24 cellular contexts compared by ENCODE assay signal in genomic region chr1:40622051-40622450, GRCh38. TPM values are rescaled to one million over a fixed set of nuclear protein-coding genes. Genes with fewer than 3 reads are reported as not detected.
A peak's percentile ranks its signal among the peaks of the same experiment; 100 is the strongest.
DNase-seq lines count a peak whose midpoint lies in the region; ATAC-seq and TF ChIP-seq lines count a peak whose summit lies in the region.
"Had no signal": no experiment of that assay in that cellular context is flagged by ENCODE, and none has a peak within 500 bp of the region (broad histone marks: within the 10 kb centered on the region; RNA-seq: fewer than 3 reads in every experiment).

No MANE protein-coding gene starts in this region.

- H3K18ac ChIP-seq in H9 (ENCODE audit: insufficient read length, low read depth, low read length): no peak overlapping the region
- peak overlapping the region; percentile 25 for H3K18ac ChIP-seq in neuronal stem cell (ENCODE audit: low read length)

- H3K27me3 Mint-ChIP-seq in H9 (ENCODE audit: low read depth): no peaks in the 10 kb centered on the region; the same call in none of the 2 replicates
- peaks cover 3% of the 10 kb centered on the region for H3K27me3 Mint-ChIP-seq in activated CD4-positive, alpha-beta T cell treated with anti-CD3 and anti-CD28 coated beads for 36 hours

- H3K56ac ChIP-seq in H9 (ENCODE audit: insufficient read length, low read depth, low read length): no peak overlapping the region

- H4K91ac ChIP-seq in H9 (ENCODE audit: insufficient read length, low read depth, low read length) (no peak overlapping the region), neuronal stem cell (ENCODE audit: low read depth, low read length, poor library complexity) (no peak overlapping the region)

- POLR2A ChIA-PET in GM10248 (lab: Yijun Ruan, JAX): no interaction called here
- POLR2A ChIA-PET in activated CD4-positive, alpha-beta T cell treated with anti-CD3 and anti-CD28 coated beads for 36 hours (lab: Charles Lee): no interaction called here

- H4K20me1 ChIP-seq in BLaER1 (peaks cover 6% of the 10 kb centered on the region; the same call in 1 of the 2 replicates), H9 (ENCODE audit: control insufficient read depth, insufficient read depth, insufficient read length) (peaks cover 2% of the 10 kb centered on the region)

- no CpG with 5 or more reads among the region's 6 CpGs for WGBS in H9 (ENCODE audit: extremely low coverage, insufficient read length, low lambda C conversion rate)
- WGBS in neuronal stem cell (ENCODE audit: extremely low coverage in 2 of 2, insufficient read length in 2 of 2, insufficient replicate concordance in 1 of 2), 2 donors: no CpG with 5 or more reads among the region's 6 CpGs

- no peak overlapping the region for H3K14ac ChIP-seq in H9 (ENCODE audit: insufficient read depth, low read length)
- no peak overlapping the region for H3K14ac ChIP-seq in neuronal stem cell (ENCODE audit: low read length)

- no peaks in the 10 kb centered on the region for H3K4me1 Mint-ChIP-seq in H9
- no peaks in the 10 kb centered on the region for H3K4me1 Mint-ChIP-seq in activated CD4-positive, alpha-beta T cell treated with anti-CD3 and anti-CD28 coated beads for 36 hours
- H3K4me1 Mint-ChIP-seq: GM23338 had no signal

- peak overlapping the region; percentile 69; the same call in 1 of the 2 replicates for H3K4me2 ChIP-seq in BLaER1
- no peak overlapping the region for H3K4me2 ChIP-seq in H9 (ENCODE audit: insufficient read depth, insufficient read length, low read length)
- H3K4me2 ChIP-seq in neuronal stem cell (ENCODE audit: insufficient read depth, low read length, poor library complexity, severe bottlenecking): no peak overlapping the region
- H3K4me2 ChIP-seq: A549, GM23338, PC-9 had no signal

- DNase-seq in H9 (peak; percentile 4), dorsolateral prefrontal cortex (peak in 2 of 10 donors; percentile 6 to 9), neuronal stem cell (ENCODE audit: low spot score) (no peak), GM10248 (ENCODE audit: extremely low spot score) (no peak), middle frontal gyrus (ENCODE audit: extremely low spot score, low spot score) (no peak)
- no peak for DNase-seq in activated CD4-positive, alpha-beta T cell treated with anti-CD3 and anti-CD28 coated beads for 36 hours
- DNase-seq: CD8-positive, alpha-beta memory T cell; DND-41; HCEC 1CT; IMR-90; KG1; NCI-H1048; NCI-H1417; NCI-H1694; NCI-H2029 treated with DMSO at 0.1 percent for 48 hours; NCI-H2227 treated with DMSO at 0.1 percent for 48 hours; NCI-H526 treated with DMSO at 0.1 percent for 48 hours; PC-9; Right ventricle myocardium superior; RPMI8226 had no signal

- H2AK5ac ChIP-seq in H9 (ENCODE audit: insufficient read length, low read length) (no peak overlapping the region), neuronal stem cell (ENCODE audit: low read depth, low read length) (no peak overlapping the region)

- H3K4ac ChIP-seq in H9 (ENCODE audit: low read depth, low read length) (no peak overlapping the region), neuronal stem cell (ENCODE audit: low read length) (no peak overlapping the region)

- no peak overlapping the region for H3T11ph ChIP-seq in H9 (ENCODE audit: low read length)

- H3K36me3 ChIP-seq in BLaER1: peaks cover 23% of the 10 kb centered on the region
- peaks cover 0 to 2% of the 10 kb centered on the region in 2 donors for H3K36me3 ChIP-seq in neuronal stem cell (replicated peaks in 1 of 2; ENCODE audit: control insufficient read depth in 2 of 2, insufficient read depth in 2 of 2, low read length in 2 of 2)

- H2BK120ac ChIP-seq in H9 (ENCODE audit: low read depth, low read length, poor library complexity, severe bottlenecking) (no peak overlapping the region), neuronal stem cell (ENCODE audit: low read depth, low read length) (no peak overlapping the region)

- H4K8ac ChIP-seq in H9 (replicated peaks; ENCODE audit: insufficient read length, low read depth, low read length): no peak overlapping the region
- no peak overlapping the region for H4K8ac ChIP-seq in neuronal stem cell (ENCODE audit: low read depth, low read length)

- intact Hi-C loops in dorsolateral prefrontal cortex (cut with DNase I): loop anchor here in 1 of 2 donors (5.0 to 10.0 kb wide), 2 partner anchors 40 to 223 kb away; no protein-coding TSS in a partner anchor
- intact Hi-C loops in activated CD4-positive, alpha-beta T cell treated with anti-CD3 and anti-CD28 coated beads for 36 hours (cut with DNase I, micrococcal nuclease): no loop called here

- CTCF ChIA-PET in GM10248 (lab: Yijun Ruan, JAX): no interaction called here
- CTCF ChIA-PET in activated CD4-positive, alpha-beta T cell treated with anti-CD3 and anti-CD28 coated beads for 36 hours (lab: Charles Lee): no interaction called here

- H3K4me1 ChIP-seq in BLaER1: peaks cover 69% of the 10 kb centered on the region
- no peaks in the 10 kb centered on the region for H3K4me1 ChIP-seq in H9 (ENCODE audit: insufficient read depth, low read length)
- H3K4me1 ChIP-seq in neuronal stem cell (ENCODE audit: control insufficient read depth in 2 of 2, insufficient read depth in 1 of 2, low read depth in 1 of 2, low read length in 2 of 2): peaks cover 1 to 2% of the 10 kb centered on the region in 2 donors
- H3K4me1 ChIP-seq: A549 had no signal

- H4K5ac ChIP-seq in H9 (ENCODE audit: insufficient read length, low read depth, low read length): no peak overlapping the region

- H3K27me3 ChIP-seq in BLaER1: no peaks in the 10 kb centered on the region
- H3K27me3 ChIP-seq in H9 (ENCODE audit: insufficient read depth, low read length): no peaks in the 10 kb centered on the region
- no peaks in the 10 kb centered on the region for H3K27me3 ChIP-seq in dorsolateral prefrontal cortex
- H3K27me3 ChIP-seq in neuronal stem cell (ENCODE audit: control insufficient read depth in 3 of 3, insufficient read depth in 3 of 3, low read depth in 1 of 3, low read length in 3 of 3): no peaks in the 10 kb centered on the region

- H3K27ac ChIP-seq in BLaER1 (no peak overlapping the region), H9 (ENCODE audit: insufficient read length, low read depth, low read length) (no peak overlapping the region), dorsolateral prefrontal cortex (peak overlapping the region in 45 of 59 donors; percentile 19 to 90 (median 70)), neuronal stem cell (replicated peaks; ENCODE audit: low read length) (no peak overlapping the region)
- H3K27ac ChIP-seq: A549, PC-9 had no signal

- H3K23ac ChIP-seq in H9 (ENCODE audit: insufficient read length, low read depth, low read length): no peak overlapping the region
- H3K23ac ChIP-seq in neuronal stem cell (ENCODE audit: low read depth, low read length, poor library complexity): no peak overlapping the region

- H2BK5ac ChIP-seq in H9 (ENCODE audit: insufficient read length, low read length): no peak overlapping the region
- no peak overlapping the region for H2BK5ac ChIP-seq in neuronal stem cell (ENCODE audit: low read length)

- H2AFZ ChIP-seq in H9 (ENCODE audit: low read length): no peak overlapping the region
- no peak overlapping the region for H2AFZ ChIP-seq in neuronal stem cell (ENCODE audit: low read length)
- H2AFZ ChIP-seq: GM23338, PC-9 had no signal

- H3K9me3 Mint-ChIP-seq in H9: peaks cover 0 to 3% of the 10 kb centered on the region in 2 experiments; a peak in 1 of 5 replicates
- H3K9me3 Mint-ChIP-seq in activated CD4-positive, alpha-beta T cell treated with anti-CD3 and anti-CD28 coated beads for 36 hours (ENCODE audit: low read depth): no peaks in the 10 kb centered on the region
- H3K9me3 Mint-ChIP-seq: CD8-positive, alpha-beta memory T cell; GM23338 had no signal

- H2BK12ac ChIP-seq in H9 (ENCODE audit: insufficient read length, low read depth, low read length): no peak overlapping the region
- H2BK12ac ChIP-seq in neuronal stem cell (ENCODE audit: low read length): no peak overlapping the region

- TF ChIP-seq CTCF in H9 (conservative IDR thresholded peaks at IDR 0.05) (no peak), dorsolateral prefrontal cortex (IDR thresholded peaks at IDR 0.05 in 54 of 56, conservative IDR thresholded peaks at IDR 0.05 in 2 of 56; ENCODE audit: low read depth in 1 of 56, partially characterized antibody in 56 of 56) (no peak), GM10248 (IDR thresholded peaks at IDR 0.05; ENCODE audit: control extremely low read depth, extremely low read depth, low read depth, missing control alignments) (no peak)

- peaks cover 15% of the 10 kb centered on the region for H3K9me3 ChIP-seq in BLaER1
- no peaks in the 10 kb centered on the region for H3K9me3 ChIP-seq in H9 (ENCODE audit: control insufficient read depth, low read depth, low read length)
- peaks cover 0 to 4% of the 10 kb centered on the region in 2 donors for H3K9me3 ChIP-seq in neuronal stem cell (replicated peaks in 1 of 2; ENCODE audit: control insufficient read depth in 2 of 2, insufficient read depth in 1 of 2, low read depth in 1 of 2, low read length in 2 of 2)

- H3K27ac Mint-ChIP-seq in H9: no peak overlapping the region
- no peak overlapping the region for H3K27ac Mint-ChIP-seq in activated CD4-positive, alpha-beta T cell treated with anti-CD3 and anti-CD28 coated beads for 36 hours
- H3K27ac Mint-ChIP-seq: GM23338 had no signal

- H3K23me2 ChIP-seq in H9 (ENCODE audit: insufficient read length, low read depth, low read length, poor library complexity, severe bottlenecking): no peaks in the 10 kb centered on the region

- H3K4me3 Mint-ChIP-seq in H9: no peak overlapping the region
- no peak overlapping the region for H3K4me3 Mint-ChIP-seq in activated CD4-positive, alpha-beta T cell treated with anti-CD3 and anti-CD28 coated beads for 36 hours
- H3K4me3 Mint-ChIP-seq: CD14-positive monocyte; CD8-positive, alpha-beta memory T cell; GM23338 had no signal

- no peak overlapping the region for H2BK15ac ChIP-seq in H9 (ENCODE audit: low read depth, low read length)
- H2BK15ac ChIP-seq in neuronal stem cell (ENCODE audit: low read length): no peak overlapping the region

- H3K79me1 ChIP-seq in H9 (ENCODE audit: insufficient read depth, low read depth, low read length, poor library complexity, severe bottlenecking) (no peaks in the 10 kb centered on the region), neuronal stem cell (ENCODE audit: low read depth, low read length) (no peaks in the 10 kb centered on the region)

- no peak overlapping the region for H3K9ac ChIP-seq in BLaER1
- no peak overlapping the region for H3K9ac ChIP-seq in H9 (ENCODE audit: extremely low read depth, insufficient read length, low read length)
- H3K9ac ChIP-seq in neuronal stem cell (ENCODE audit: low read depth, low read length, poor library complexity): no peak overlapping the region

- peaks cover 0 to 2% (median 0%) of the 10 kb centered on the region in 3 experiments; a peak in 1 of 7 replicates for H3K36me3 Mint-ChIP-seq in H9 (ENCODE audit: insufficient read depth in 1 of 3, low read depth in 3 of 3)
- no peaks in the 10 kb centered on the region for H3K36me3 Mint-ChIP-seq in activated CD4-positive, alpha-beta T cell treated with anti-CD3 and anti-CD28 coated beads for 36 hours (ENCODE audit: low read depth)
- H3K36me3 Mint-ChIP-seq: CD14-positive monocyte had no signal

- no peak overlapping the region for H2BK20ac ChIP-seq in H9 (ENCODE audit: low read depth, low read length, poor library complexity, severe bottlenecking)

- H3K79me2 ChIP-seq in H9 (ENCODE audit: insufficient read depth, low read length): no peaks in the 10 kb centered on the region

- H3K4me3 ChIP-seq in BLaER1: no peak overlapping the region
- H3K4me3 ChIP-seq in dorsolateral prefrontal cortex: no peak overlapping the region
- no peak overlapping the region for H3K4me3 ChIP-seq in neuronal stem cell (ENCODE audit: low read length in 2 of 2)
- H3K4me3 ChIP-seq: A549, GM23338, PC-9 had no signal

- no peak for ATAC-seq in activated CD4-positive, alpha-beta T cell treated with anti-CD3 and anti-CD28 coated beads for 36 hours
- ATAC-seq: A549, GM23338 had no signal

RNA-seq across cellular contexts. Expression of gene RIMS3, which starts 43.4 kb away (rescaled TPM):
- total RNA-seq in H9 (2021): 13.7 and 14.2 TPM in 2 replicates
- 100 to 1,000 TPM in 119 of 120 experiments, 10 to 100 TPM in 1; 58.9 to 366 (median 240) TPM for total RNA-seq in dorsolateral prefrontal cortex
- polyA plus RNA-seq in neuronal stem cell (2013, experiment 1 of 2): 14.6 TPM
- 14.4 TPM for polyA plus RNA-seq in neuronal stem cell (2013, experiment 2 of 2)
- total RNA-seq in activated CD4-positive, alpha-beta T cell treated with anti-CD3 and anti-CD28 coated beads for 36 hours: 1 to 10 TPM; 2.7 TPM

Comparison
In these comparisons a context has a peak if more than half of its experiments do, and no peak if none do; other contexts are left out.
1. H3K27ac ChIP-seq: peak in dorsolateral prefrontal cortex (45 of 59); none in BLaER1 (single experiment), H9 (single experiment) and neuronal stem cell (single experiment).